Comparison of ENCODE assay signal across 10 cellular contexts in the genomic region with DNA sequence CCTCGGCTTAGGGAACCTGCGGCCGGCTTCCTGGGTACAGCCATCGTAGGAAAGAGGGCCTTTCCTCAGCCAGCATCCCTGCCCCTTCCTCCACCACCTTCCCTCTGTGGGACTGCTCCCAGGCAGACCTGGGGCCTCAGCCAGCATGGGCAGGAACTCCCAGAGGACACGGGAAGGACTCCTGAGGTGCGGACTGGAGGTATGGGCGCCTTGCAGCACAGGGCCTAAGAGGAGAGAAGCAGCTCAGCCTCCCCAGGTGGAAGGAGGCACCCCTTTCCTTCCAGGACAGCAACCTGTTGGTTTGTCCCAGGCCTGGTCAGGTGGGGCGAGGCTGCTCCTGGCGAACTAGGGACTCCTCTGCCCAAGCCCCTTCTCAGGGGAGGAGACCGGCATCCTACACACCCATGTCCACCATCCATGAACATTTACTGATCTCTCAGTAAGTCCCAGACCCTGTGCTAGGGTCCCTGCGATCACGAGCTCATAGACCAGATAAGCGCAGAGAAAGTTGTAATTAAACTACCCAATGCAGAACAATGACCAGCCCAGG.
DNase-seq lines count a peak whose midpoint lies in the region; ATAC-seq, FAIRE-seq and TF ChIP-seq lines count a peak whose summit lies in the region.
"Had no signal": no experiment of that assay in that cellular context is flagged by ENCODE, and none has a peak within 500 bp of the region (broad histone marks: within the 10 kb centered on the region; RNA-seq: fewer than 3 reads in every experiment).

No MANE protein-coding gene starts in this region.

- peak overlapping the region; percentile 54 to 64 for H3K27ac ChIP-seq in liver (ENCODE audit: low read depth in 1 of 2, low read length in 2 of 2)

- DNase-seq in GM19239 (ENCODE audit: insufficient read length, low spot score) (no peak), DMS114 treated with DMSO at 0.1 percent for 48 hours (lab: John Stamatoyannopoulos, UW; ENCODE audit: unreplicated experiment) (no peak), NCI-H1436 treated with DMSO at 0.1 percent for 48 hours (lab: John Stamatoyannopoulos, UW) (no peak), COR-L47 (lab: John Stamatoyannopoulos, UW) (no peak)
- DNase-seq in activated CD8-positive, alpha-beta T cell treated with anti-CD3 and anti-CD28 coated beads, Interleukin-2, amount 10 ng/mL, durations not matched to agents 7 days and 5 days = no peak
- no peak for DNase-seq in stimulated activated effector memory CD8-positive, alpha-beta T cell treated with anti-CD3 and anti-CD28 coated beads, Interleukin-12 subunit alpha, Interleukin-12 subunit beta, amount 100 ng/mL, for 72 hours (ENCODE audit: low spot score in 2 of 2)
- no peak for DNase-seq in activated CD4-positive, alpha-beta T cell treated with anti-CD3 and anti-CD28 coated beads, Interleukin-2, amount 50 U/mL, for 48 hours

- H3K27me3 Mint-ChIP-seq in activated CD8-positive, alpha-beta T cell treated with anti-CD3 and anti-CD28 coated beads, Interleukin-2, amount 10 ng/mL, durations not matched to agents 7 days and 5 days (ENCODE audit: low read depth) = peaks cover 4% of the 10 kb centered on the region

- H3K4me3 Mint-ChIP-seq in activated CD8-positive, alpha-beta T cell treated with anti-CD3 and anti-CD28 coated beads, Interleukin-2, amount 10 ng/mL, durations not matched to agents 7 days and 5 days = peak overlapping the region; percentile 47
- peak overlapping the region; percentile 51 for H3K4me3 Mint-ChIP-seq in stimulated activated effector memory CD8-positive, alpha-beta T cell treated with anti-CD3 and anti-CD28 coated beads, Interleukin-12 subunit alpha, Interleukin-12 subunit beta, amount 100 ng/mL, for 72 hours
- H3K4me3 Mint-ChIP-seq: activated naive CD4-positive, alpha-beta T cell treated with anti-CD3 and anti-CD28 coated beads for 36 hours had no signal

- H3K36me3 Mint-ChIP-seq in activated CD8-positive, alpha-beta T cell treated with anti-CD3 and anti-CD28 coated beads, Interleukin-2, amount 10 ng/mL, durations not matched to agents 7 days and 5 days (ENCODE audit: low read depth) = no peaks in the 10 kb centered on the region
- H3K36me3 Mint-ChIP-seq in stimulated activated effector memory CD8-positive, alpha-beta T cell treated with anti-CD3 and anti-CD28 coated beads, Interleukin-12 subunit alpha, Interleukin-12 subunit beta, amount 100 ng/mL, for 72 hours = peaks cover 6% of the 10 kb centered on the region

- no peak for ATAC-seq in activated CD8-positive, alpha-beta T cell treated with anti-CD3 and anti-CD28 coated beads, Interleukin-2, amount 10 ng/mL, durations not matched to agents 7 days and 5 days
- no peak for ATAC-seq in stimulated activated effector memory CD8-positive, alpha-beta T cell treated with anti-CD3 and anti-CD28 coated beads, Interleukin-12 subunit alpha, Interleukin-12 subunit beta, amount 100 ng/mL, for 72 hours

- no peak overlapping the region for H3K9ac ChIP-seq in liver (ENCODE audit: low read depth in 1 of 2, low read length in 2 of 2)

- H3K27ac Mint-ChIP-seq in activated CD8-positive, alpha-beta T cell treated with anti-CD3 and anti-CD28 coated beads, Interleukin-2, amount 10 ng/mL, durations not matched to agents 7 days and 5 days = peak overlapping the region; percentile 54
- no peak overlapping the region for H3K27ac Mint-ChIP-seq in stimulated activated effector memory CD8-positive, alpha-beta T cell treated with anti-CD3 and anti-CD28 coated beads, Interleukin-12 subunit alpha, Interleukin-12 subunit beta, amount 100 ng/mL, for 72 hours
- H3K27ac Mint-ChIP-seq: activated naive CD4-positive, alpha-beta T cell treated with anti-CD3 and anti-CD28 coated beads for 36 hours had no signal

- POLR2A ChIA-PET in activated CD8-positive, alpha-beta T cell treated with anti-CD3 and anti-CD28 coated beads, Interleukin-2, amount 10 ng/mL, durations not matched to agents 7 days and 5 days (lab: Charles Lee) = interaction anchor here (1.0 to 4.5 kb wide), 2 partner anchors 30 to 99 kb away, joined by 6 to 26 read pairs; a partner anchor contains a TSS

- H3K4me1 Mint-ChIP-seq in activated CD8-positive, alpha-beta T cell treated with anti-CD3 and anti-CD28 coated beads, Interleukin-2, amount 10 ng/mL, durations not matched to agents 7 days and 5 days (ENCODE audit: low read depth) = peaks cover 76% of the 10 kb centered on the region
- peaks cover 42% of the 10 kb centered on the region for H3K4me1 Mint-ChIP-seq in stimulated activated effector memory CD8-positive, alpha-beta T cell treated with anti-CD3 and anti-CD28 coated beads, Interleukin-12 subunit alpha, Interleukin-12 subunit beta, amount 100 ng/mL, for 72 hours

- no peaks in the 10 kb centered on the region for H3K9me3 ChIP-seq in liver (ENCODE audit: control insufficient read depth in 4 of 4, low read length in 3 of 4)
- H3K9me3 ChIP-seq: HAP-1 had no signal

- no peak for TF ChIP-seq CTCF in liver (IDR thresholded peaks at IDR 0.05; ENCODE audit: low read depth, low read length, missing input control)

- H3K36me3 ChIP-seq in liver (ENCODE audit: control insufficient read depth in 4 of 4, insufficient read depth in 3 of 4, low read depth in 1 of 4, low read length in 3 of 4) = no peaks in the 10 kb centered on the region
- H3K36me3 ChIP-seq: HAP-1 had no signal

- H3K27me3 ChIP-seq in liver (ENCODE audit: control insufficient read depth in 4 of 4, insufficient read depth in 4 of 4, low read length in 3 of 4) = no peaks in the 10 kb centered on the region

- peaks cover 0 to 31% (median 13%) of the 10 kb centered on the region in 4 donors for H3K4me1 ChIP-seq in liver (ENCODE audit: control insufficient read depth in 4 of 4, insufficient read depth in 4 of 4, low read length in 3 of 4)

- TF ChIP-seq RAD21 in liver (IDR thresholded peaks at IDR 0.05) = no peak

- no peaks in the 10 kb centered on the region for H3K9me3 Mint-ChIP-seq in activated CD8-positive, alpha-beta T cell treated with anti-CD3 and anti-CD28 coated beads, Interleukin-2, amount 10 ng/mL, durations not matched to agents 7 days and 5 days (ENCODE audit: insufficient read depth)
- no peaks in the 10 kb centered on the region for H3K9me3 Mint-ChIP-seq in stimulated activated effector memory CD8-positive, alpha-beta T cell treated with anti-CD3 and anti-CD28 coated beads, Interleukin-12 subunit alpha, Interleukin-12 subunit beta, amount 100 ng/mL, for 72 hours
- H3K9me3 Mint-ChIP-seq: activated naive CD4-positive, alpha-beta T cell treated with anti-CD3 and anti-CD28 coated beads for 36 hours had no signal

- WGBS in liver = 87% methylated on average over 13 of the region's 13 CpGs

- CTCF ChIA-PET in activated CD8-positive, alpha-beta T cell treated with anti-CD3 and anti-CD28 coated beads, Interleukin-2, amount 10 ng/mL, durations not matched to agents 7 days and 5 days (lab: Charles Lee) = no interaction called here

- FAIRE-seq in GM19239 (lab: Jason Lieb, UNC) = peak; percentile 56

- H3K4me3 ChIP-seq in liver (ENCODE audit: low read depth in 1 of 3, low read length in 3 of 3) = no peak overlapping the region

TF ChIP-seq in liver, 16 proteins besides CTCF, POLR2A, EP300 and RAD21:
- no peak for TF ChIP-seq FOXA2 (IDR thresholded peaks at IDR 0.05)
- TF ChIP-seq NR2F2 (IDR thresholded peaks at IDR 0.05) = no peak
- TF ChIP-seq, protein P1, sequence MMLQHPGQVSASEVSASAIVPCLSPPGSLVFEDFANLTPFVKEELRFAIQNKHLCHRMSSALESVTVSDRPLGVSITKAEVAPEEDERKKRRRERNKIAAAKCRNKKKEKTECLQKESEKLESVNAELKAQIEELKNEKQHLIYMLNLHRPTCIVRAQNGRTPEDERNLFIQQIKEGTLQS (IDR thresholded peaks at IDR 0.05) = no peak
- TF ChIP-seq FOXA1 (IDR thresholded peaks at IDR 0.05) = no peak
